In the genomic region with DNA sequence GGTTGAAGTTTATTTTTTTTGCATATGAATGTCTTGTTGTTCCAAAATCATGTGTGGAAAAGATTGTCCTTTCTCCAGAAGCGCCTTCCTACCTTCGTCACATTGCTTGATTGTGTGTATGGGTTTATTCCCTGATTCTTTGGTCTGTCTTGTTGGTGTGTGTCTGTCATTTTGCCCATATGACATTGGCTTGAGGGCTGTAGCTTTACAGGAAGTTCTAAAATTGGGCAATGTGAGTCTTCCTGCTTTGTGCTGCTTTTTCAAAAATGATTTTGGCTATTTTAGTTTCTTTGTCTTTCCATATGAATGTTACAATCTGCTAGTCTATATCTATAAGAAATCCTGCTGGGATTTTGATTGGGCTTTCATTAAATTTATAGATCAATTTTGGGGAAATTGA, we compare ENCODE assay signal across 26 cellular contexts.
"Had no signal": no experiment of that assay in that cellular context is flagged by ENCODE, and none has a peak within 500 bp of the region (broad histone marks: within the 10 kb centered on the region; RNA-seq: fewer than 3 reads in every experiment).

No MANE protein-coding gene starts in this region.

- H3K27me3 ChIP-seq: ascending aorta, gastroesophageal sphincter, hepatocyte, ovary, uterus had no signal

- H3K36me3 ChIP-seq: ascending aorta, gastroesophageal sphincter, ovary, thoracic aorta, uterus had no signal

- DNase-seq: activated B cell treated with CpG ODN at 0.5 μM for 24 hours; activated CD4-positive, alpha-beta T cell treated with anti-CD3 and anti-CD28 coated beads, Interleukin-2, amount 50 U/mL, for 4 hours; activated effector memory CD4-positive, alpha-beta T cell treated with Interleukin-2 at 50 U/mL for 16 hours; activated naive CD4-positive, alpha-beta T cell treated with Interleukin-2 at 50 U/mL for 16 hours; activated T-cell treated with anti-CD3 and anti-CD28 coated beads for 4 hours; activated T-cell treated with anti-CD3 and anti-CD28 coated beads, Interleukin-2, amount 50 U/mL, for 72 hours; cortex of kidney; islet precursor cell; left cardiac atrium; left ventricle myocardium superior; mammary epithelial cell; nephron progenitor cell; ovary; stimulated activated CD4-positive, alpha-beta T cell treated with anti-CD3 and anti-CD28 coated beads, Interleukin-12 subunit alpha, Interleukin-12 subunit beta, amount 100 ng/mL, for 4 hours; stimulated activated CD4-positive, alpha-beta T cell treated with anti-CD3 and anti-CD28 coated beads, Interleukin-4, amount 100 ng/mL, for 1 hour; uterus had no signal

- H3K4me3 ChIP-seq: ascending aorta, gastroesophageal sphincter, hepatocyte, ovary, skin epidermis, thoracic aorta, uterus had no signal

- H3K27ac Mint-ChIP-seq: activated B cell treated with CpG ODN at 0.5 μM for 24 hours; activated naive CD8-positive, alpha-beta T cell; activated T-cell treated with anti-CD3 and anti-CD28 coated beads, Interleukin-2, amount 50 U/mL, for 72 hours; brain; nephron progenitor cell; progenitor cell of endocrine pancreas; stimulated activated naive CD8-positive, alpha-beta T cell treated with anti-CD3 and anti-CD28 coated beads, Interleukin-15, Interleukin-2, amounts not matched to agents 100 ng/mL and 50 ng/mL, for 24 hours had no signal

- H3K4me2 ChIP-seq: hepatocyte had no signal

- H3K27ac ChIP-seq: ascending aorta, gastroesophageal sphincter, hepatocyte, ovary, skin epidermis, thoracic aorta, uterus had no signal

- H3K36me3 Mint-ChIP-seq: brain had no signal

- H3K4me3 Mint-ChIP-seq: activated B cell treated with CpG ODN at 0.5 μM for 24 hours; activated naive CD8-positive, alpha-beta T cell; activated T-cell treated with anti-CD3 and anti-CD28 coated beads, Interleukin-2, amount 50 U/mL, for 72 hours; brain; nephron progenitor cell; stimulated activated naive CD8-positive, alpha-beta T cell treated with anti-CD3 and anti-CD28 coated beads, Interleukin-15, Interleukin-2, amounts not matched to agents 100 ng/mL and 50 ng/mL, for 24 hours had no signal

- H3K9me3 ChIP-seq: ascending aorta, gastroesophageal sphincter, ovary, thoracic aorta, uterus had no signal

- H3K4me1 ChIP-seq: uterus had no signal

- H3K9me3 Mint-ChIP-seq: activated B cell treated with CpG ODN at 0.5 μM for 24 hours; activated T-cell treated with anti-CD3 and anti-CD28 coated beads, Interleukin-2, amount 50 U/mL, for 72 hours; brain; nephron progenitor cell; stimulated activated naive CD8-positive, alpha-beta T cell treated with anti-CD3 and anti-CD28 coated beads, Interleukin-15, Interleukin-2, amounts not matched to agents 100 ng/mL and 50 ng/mL, for 24 hours had no signal

- ATAC-seq: activated T-cell treated with anti-CD3 and anti-CD28 coated beads, Interleukin-2, amount 50 U/mL, for 72 hours; gastroesophageal sphincter; left cardiac atrium; left ventricle myocardium superior; sciatic nerve had no signal

- H3K27me3 Mint-ChIP-seq: activated B cell treated with CpG ODN at 0.5 μM for 24 hours; activated naive CD8-positive, alpha-beta T cell; progenitor cell of endocrine pancreas; stimulated activated naive CD8-positive, alpha-beta T cell treated with anti-CD3 and anti-CD28 coated beads, Interleukin-15, Interleukin-2, amounts not matched to agents 100 ng/mL and 50 ng/mL, for 24 hours had no signal
